10 cellular contexts compared by ENCODE assay signal in genomic region chr19:47858231-47858630, GRCh38. TPM values are rescaled to one million over a fixed set of nuclear protein-coding genes. Genes with fewer than 3 reads are reported as not detected.
DNase-seq lines count a peak whose midpoint lies in the region; ATAC-seq, FAIRE-seq and TF ChIP-seq lines count a peak whose summit lies in the region.
"Not testable (repeated sequence)": the region's sequence is repeated elsewhere in the genome, so short reads cannot be mapped to it uniquely, and the experiment has no call there.
"Had no signal": no experiment of that assay in that cellular context is flagged by ENCODE, and none has a peak within 500 bp of the region (broad histone marks: within the 10 kb centered on the region; RNA-seq: fewer than 3 reads in every experiment).

No MANE protein-coding gene starts in this region.

- H2AFZ ChIP-seq in PC-9 = not testable (repeated sequence)

- H3K9me3 ChIP-seq in PC-9 (ENCODE audit: insufficient read depth, low read depth); WERI-Rb-1 (ENCODE audit: severe bottlenecking): not testable (repeated sequence)

- not testable (repeated sequence) for H3K79me2 ChIP-seq in PC-9 (ENCODE audit: low read depth)

- H3F3A ChIP-seq in PC-9 (ENCODE audit: insufficient read depth, low read depth) = not testable (repeated sequence)

- H3K4me1 ChIP-seq in PC-9 (replicated peaks; ENCODE audit: insufficient read depth) = not testable (repeated sequence)

- not testable (repeated sequence) for TF ChIP-seq CTCF in PC-9 (conservative IDR thresholded peaks at IDR 0.05); WERI-Rb-1 (IDR thresholded peaks at IDR 0.05; ENCODE audit: low read depth, low read length)

- CTCF ChIA-PET in PC-9 (lab: Charles Lee) = not testable (repeated sequence)

- FAIRE-seq in H54 (lab: Jason Lieb, UNC) = peak; percentile 38
- peak; percentile 40 for FAIRE-seq in HTR-8/SVneo (lab: Jason Lieb, UNC)

- in situ Hi-C loops in ACHN (cut with HindIII; ENCODE audit: low pct_ligation_motif_present, low pct_unique_long_range_greater_than_20kb, low sequenced_read_pairs) = not testable (repeated sequence)

- not testable (repeated sequence) for H3K4me3 ChIP-seq in PC-9; WERI-Rb-1 (ENCODE audit: low read depth, low read length)

- TF ChIP-seq POLR2A in H54 (IDR thresholded peaks at IDR 0.05; ENCODE audit: low read depth, low read length) = not testable (repeated sequence)

- intact Hi-C loops in PC-9 (cut with micrococcal nuclease; ENCODE audit: unreplicated experiment) = not testable (repeated sequence)

- H3K27ac ChIP-seq in PC-9 = not testable (repeated sequence)
- peak overlapping the region; percentile 33; the same call in 1 of the 2 replicates for H3K27ac ChIP-seq in WERI-Rb-1

- peaks cover 31% of the 10 kb centered on the region for H3K27me3 ChIP-seq in PC-9 (ENCODE audit: insufficient read depth, low read depth)
- H3K27me3 ChIP-seq in WERI-Rb-1 (ENCODE audit: insufficient read depth, low read depth, severe bottlenecking) = not testable (repeated sequence)

- not testable (repeated sequence) for H3K36me3 ChIP-seq in PC-9 (ENCODE audit: low read depth); WERI-Rb-1

- POLR2A ChIA-PET in PC-9 (lab: Charles Lee; ENCODE audit: unreplicated experiment) = interaction anchor here (0.7 kb wide), 1 partner anchor 14 kb away, joined by 7 read pairs; no protein-coding TSS in a partner anchor

- DNase-seq in ACHN (peak; percentile 4), H54 (ENCODE audit: insufficient read length, low spot score) (peak; percentile 54), HTR-8/SVneo (ENCODE audit: insufficient read length, low spot score) (peak; percentile 62), PC-9 (peak; percentile 31 to 57), WERI-Rb-1 (peak; percentile 50), myocyte (ENCODE audit: low read depth) (peak; percentile 11)

- not testable (repeated sequence) for BruUV-seq in PC-9 (replicated peaks; lab: Mats Ljungman, UMichigan)

- peak overlapping the region; percentile 6; the same call in 1 of the 2 replicates for H3K4me2 ChIP-seq in PC-9

- not testable (repeated sequence) for H4K20me1 ChIP-seq in PC-9 (ENCODE audit: insufficient read depth)

- H3K9me2 ChIP-seq in PC-9 (ENCODE audit: insufficient read depth) = not testable (repeated sequence)

- peak; percentile 38 for ATAC-seq in esophagus mucosa

RNA-seq across cellular contexts. Expression of gene TPRX2, which starts 0.8 kb away (rescaled TPM):
- total RNA-seq in PC-9 (2021) (not detected in 2 replicates), esophagus mucosa (not detected), myocyte (not detected in 2 replicates)
- polyA plus RNA-seq in myocyte (2012) = not detected
- total RNA-seq: CD4-positive, CD25-positive, alpha-beta regulatory T cell; IMR-90; T-helper 17 cell had no signal
- polyA plus RNA-seq: CD4-positive, CD25-positive, alpha-beta regulatory T cell; IMR-90 had no signal

RNA-seq across cellular contexts. Expression of gene SULT2A1, which starts 27.9 kb away (rescaled TPM):
- total RNA-seq in PC-9 (2021) (not detected in 2 replicates), esophagus mucosa (not detected), myocyte (not detected in 2 replicates)
- polyA plus RNA-seq in myocyte (2012) = not detected
- total RNA-seq: CD4-positive, CD25-positive, alpha-beta regulatory T cell; IMR-90; T-helper 17 cell had no signal
- polyA plus RNA-seq: CD4-positive, CD25-positive, alpha-beta regulatory T cell; IMR-90 had no signal

RNA-seq across cellular contexts. Expression of gene CRX, which starts 36.5 kb away (rescaled TPM):
- total RNA-seq in PC-9 (2021) (not detected in 2 replicates), esophagus mucosa (not detected), myocyte (not detected in 2 replicates)
- polyA plus RNA-seq in myocyte (2012) = not detected
- total RNA-seq: CD4-positive, CD25-positive, alpha-beta regulatory T cell; IMR-90; T-helper 17 cell had no signal
- polyA plus RNA-seq: CD4-positive, CD25-positive, alpha-beta regulatory T cell; IMR-90 had no signal

RNA-seq across cellular contexts. Expression of gene TPRX1, which starts 53.9 kb away (rescaled TPM):
- total RNA-seq in PC-9 (2021) (not detected in 2 replicates), esophagus mucosa (not detected), myocyte (not detected in 2 replicates)
- polyA plus RNA-seq in myocyte (2012) = not detected
- total RNA-seq: CD4-positive, CD25-positive, alpha-beta regulatory T cell; IMR-90; T-helper 17 cell had no signal
- polyA plus RNA-seq: CD4-positive, CD25-positive, alpha-beta regulatory T cell; IMR-90 had no signal

Comparison
In these comparisons a context has a peak if more than half of its experiments do, and no peak if none do; other contexts are left out.
1. DNase-seq: peak in every context shown above with its lines; median percentile 62 in HTR-8/SVneo; 54 in H54; 50 in WERI-Rb-1; 44 in PC-9; 11 in myocyte; 4 in ACHN.